31 cellular contexts compared by ENCODE assay signal in genomic region chr4:136928957-136929411, GRCh38.
"Had no signal": no experiment of that assay in that cellular context is flagged by ENCODE, and none has a peak within 500 bp of the region (broad histone marks: within the 10 kb centered on the region; RNA-seq: fewer than 3 reads in every experiment).

No MANE protein-coding gene starts in this region.

- H3K4me3 Mint-ChIP-seq: activated CD4-positive, alpha-beta memory T cell treated with anti-CD3 and anti-CD28 coated beads for 36 hours; activated CD4-positive, alpha-beta T cell treated with anti-CD3 and anti-CD28 coated beads for 36 hours; activated CD4-positive, alpha-beta T cell treated with anti-CD3 and anti-CD28 coated beads, Interleukin-2, amount 10 ng/mL, durations not matched to agents 24 days and 14 days; activated CD8-positive, alpha-beta memory T cell treated with anti-CD3 and anti-CD28 coated beads, Interleukin-2, amount 10 ng/mL, durations not matched to agents 7 days and 5 days; activated CD8-positive, alpha-beta T cell treated with anti-CD3 and anti-CD28 coated beads, Interleukin-2, amount 10 ng/mL, durations not matched to agents 7 days and 5 days; activated naive CD4-positive, alpha-beta T cell treated with anti-CD3 and anti-CD28 coated beads for 36 hours; activated naive CD4-positive, alpha-beta T cell treated with anti-CD3 and anti-CD28 coated beads, Interleukin-2, amount 50 U/mL, for 24 hours; activated naive CD8-positive, alpha-beta T cell treated with anti-CD3 and anti-CD28 coated beads for 36 hours; activated naive CD8-positive, alpha-beta T cell treated with anti-CD3 and anti-CD28 coated beads, Interleukin-2, amount 50 U/mL, for 24 hours; activated T-helper 1 cell treated with anti-CD3 and anti-CD28 coated beads, Interleukin-12 subunit alpha, Interleukin-12 subunit beta, Interleukin-2, Interleukin-4 antibody, amounts not matched to agents 30 ng/mL and 10 ng/mL and 1 ng/mL, durations not matched to agents 14 hours and 24 hours and 36 hours; brain; central memory CD8-positive, alpha-beta T cell; dendritic cell treated with granulocyte-macrophage colony-stimulating factor and Interleukin-4, amounts not matched to agents 40 ng/mL and 50 ng/mL, for 4 days; endodermal cell had no signal

- DNase-seq: activated CD4-positive, alpha-beta memory T cell treated with anti-CD3 and anti-CD28 coated beads for 36 hours; activated CD4-positive, alpha-beta T cell treated with anti-CD3 and anti-CD28 coated beads for 36 hours; activated CD4-positive, alpha-beta T cell treated with anti-CD3 and anti-CD28 coated beads, Interleukin-2, amount 10 ng/mL, durations not matched to agents 24 days and 14 days; activated CD4-positive, CD25-positive, alpha-beta regulatory T cell; activated CD4-positive, CD25-positive, alpha-beta regulatory T cell treated with anti-CD3 and anti-CD28 coated beads, Interleukin-2, amount 50 U/mL, for 72 hours; activated CD8-positive, alpha-beta memory T cell treated with anti-CD3 and anti-CD28 coated beads, Interleukin-2, amount 10 ng/mL, durations not matched to agents 7 days and 5 days; activated CD8-positive, alpha-beta memory T cell treated with anti-CD3 and anti-CD28 coated beads, Interleukin-2, amount 50 U/mL, for 4 hours; activated CD8-positive, alpha-beta T cell treated with anti-CD3 and anti-CD28 coated beads, Interleukin-2, amount 10 ng/mL, durations not matched to agents 7 days and 5 days; activated effector memory CD4-positive, alpha-beta T cell treated with anti-CD3 and anti-CD28 coated beads, Interleukin-2, amount 50 U/mL, for 16 hours; activated naive CD4-positive, alpha-beta T cell treated with anti-CD3 and anti-CD28 coated beads for 36 hours; activated naive CD8-positive, alpha-beta T cell treated with anti-CD3 and anti-CD28 coated beads for 36 hours; activated naive CD8-positive, alpha-beta T cell treated with anti-CD3 and anti-CD28 coated beads, Interleukin-2, amount 50 U/mL, for 24 hours; activated T-cell treated with anti-CD3 and anti-CD28 coated beads, Interleukin-2, amount 50 U/mL, for 1 hour; activated T-cell treated with anti-CD3 and anti-CD28 coated beads, Interleukin-2, amount 50 U/mL, for 48 hours; adrenal gland; amygdala; dorsolateral prefrontal cortex; effector memory CD4-positive, alpha-beta T cell; endodermal cell; foreskin keratinocyte; gastrocnemius medialis; T-helper 2 cell had no signal

- H3K36me3 ChIP-seq: adrenal gland, ascending aorta, gastrocnemius medialis had no signal

- H3K4me1 ChIP-seq: adrenal gland, ascending aorta, gastrocnemius medialis had no signal

- H3K36me3 Mint-ChIP-seq: activated CD4-positive, alpha-beta memory T cell treated with anti-CD3 and anti-CD28 coated beads for 36 hours; activated CD8-positive, alpha-beta memory T cell treated with anti-CD3 and anti-CD28 coated beads, Interleukin-2, amount 10 ng/mL, durations not matched to agents 7 days and 5 days; activated naive CD4-positive, alpha-beta T cell treated with anti-CD3 and anti-CD28 coated beads, Interleukin-2, amount 50 U/mL, for 24 hours; activated naive CD8-positive, alpha-beta T cell treated with anti-CD3 and anti-CD28 coated beads for 36 hours; brain had no signal

- ATAC-seq: activated CD4-positive, alpha-beta T cell treated with anti-CD3 and anti-CD28 coated beads for 36 hours; activated CD8-positive, alpha-beta memory T cell treated with anti-CD3 and anti-CD28 coated beads, Interleukin-2, amount 10 ng/mL, durations not matched to agents 7 days and 5 days; activated CD8-positive, alpha-beta T cell treated with anti-CD3 and anti-CD28 coated beads, Interleukin-2, amount 10 ng/mL, durations not matched to agents 7 days and 5 days; activated naive CD8-positive, alpha-beta T cell treated with anti-CD3 and anti-CD28 coated beads, Interleukin-2, amount 50 U/mL, for 24 hours; esophagus mucosa; foreskin keratinocyte; gastrocnemius medialis had no signal

- H3K4me1 Mint-ChIP-seq: activated CD4-positive, alpha-beta T cell treated with anti-CD3 and anti-CD28 coated beads for 36 hours; activated CD4-positive, alpha-beta T cell treated with anti-CD3 and anti-CD28 coated beads, Interleukin-2, amount 10 ng/mL, durations not matched to agents 24 days and 14 days; activated CD8-positive, alpha-beta memory T cell treated with anti-CD3 and anti-CD28 coated beads, Interleukin-2, amount 10 ng/mL, durations not matched to agents 7 days and 5 days; activated naive CD4-positive, alpha-beta T cell treated with anti-CD3 and anti-CD28 coated beads, Interleukin-2, amount 50 U/mL, for 24 hours; activated naive CD8-positive, alpha-beta T cell treated with anti-CD3 and anti-CD28 coated beads for 36 hours; activated naive CD8-positive, alpha-beta T cell treated with anti-CD3 and anti-CD28 coated beads, Interleukin-2, amount 50 U/mL, for 24 hours; brain; central memory CD8-positive, alpha-beta T cell; endodermal cell had no signal

- H3K9me3 ChIP-seq: adrenal gland, ascending aorta, gastrocnemius medialis had no signal

- H3K27me3 ChIP-seq: adrenal gland, ascending aorta, dorsolateral prefrontal cortex, foreskin keratinocyte, gastrocnemius medialis had no signal

- H3K9me3 Mint-ChIP-seq: activated CD4-positive, alpha-beta T cell treated with anti-CD3 and anti-CD28 coated beads, Interleukin-2, amount 10 ng/mL, durations not matched to agents 24 days and 14 days had no signal

- H3K4me3 ChIP-seq: adrenal gland, ascending aorta, coronary artery, dorsolateral prefrontal cortex, gastrocnemius medialis had no signal

- H3K27me3 Mint-ChIP-seq: activated CD4-positive, alpha-beta memory T cell treated with anti-CD3 and anti-CD28 coated beads for 36 hours; activated CD4-positive, alpha-beta T cell treated with anti-CD3 and anti-CD28 coated beads for 36 hours; activated CD4-positive, alpha-beta T cell treated with anti-CD3 and anti-CD28 coated beads, Interleukin-2, amount 10 ng/mL, durations not matched to agents 24 days and 14 days; activated CD8-positive, alpha-beta memory T cell treated with anti-CD3 and anti-CD28 coated beads, Interleukin-2, amount 10 ng/mL, durations not matched to agents 7 days and 5 days; activated naive CD4-positive, alpha-beta T cell treated with anti-CD3 and anti-CD28 coated beads, Interleukin-2, amount 50 U/mL, for 24 hours; activated naive CD8-positive, alpha-beta T cell treated with anti-CD3 and anti-CD28 coated beads for 36 hours; activated naive CD8-positive, alpha-beta T cell treated with anti-CD3 and anti-CD28 coated beads, Interleukin-2, amount 50 U/mL, for 24 hours; central memory CD8-positive, alpha-beta T cell; dendritic cell treated with granulocyte-macrophage colony-stimulating factor and Interleukin-4, amounts not matched to agents 40 ng/mL and 50 ng/mL, for 4 days had no signal

- H3K27ac Mint-ChIP-seq: activated CD4-positive, alpha-beta memory T cell treated with anti-CD3 and anti-CD28 coated beads for 36 hours; activated CD4-positive, alpha-beta T cell treated with anti-CD3 and anti-CD28 coated beads for 36 hours; activated CD4-positive, alpha-beta T cell treated with anti-CD3 and anti-CD28 coated beads, Interleukin-2, amount 10 ng/mL, durations not matched to agents 24 days and 14 days; activated CD8-positive, alpha-beta memory T cell treated with anti-CD3 and anti-CD28 coated beads, Interleukin-2, amount 10 ng/mL, durations not matched to agents 7 days and 5 days; activated CD8-positive, alpha-beta T cell treated with anti-CD3 and anti-CD28 coated beads, Interleukin-2, amount 10 ng/mL, durations not matched to agents 7 days and 5 days; activated naive CD4-positive, alpha-beta T cell treated with anti-CD3 and anti-CD28 coated beads for 36 hours; activated naive CD4-positive, alpha-beta T cell treated with anti-CD3 and anti-CD28 coated beads, Interleukin-2, amount 50 U/mL, for 24 hours; activated naive CD8-positive, alpha-beta T cell treated with anti-CD3 and anti-CD28 coated beads for 36 hours; activated naive CD8-positive, alpha-beta T cell treated with anti-CD3 and anti-CD28 coated beads, Interleukin-2, amount 50 U/mL, for 24 hours; activated T-helper 1 cell treated with anti-CD3 and anti-CD28 coated beads, Interleukin-12 subunit alpha, Interleukin-12 subunit beta, Interleukin-2, Interleukin-4 antibody, amounts not matched to agents 30 ng/mL and 10 ng/mL and 1 ng/mL, durations not matched to agents 14 hours and 24 hours and 36 hours; activated T-helper 2 cell treated with anti-CD3 and anti-CD28 coated beads, Interferon-gamma antibody, Interleukin-2, Interleukin-4, amounts not matched to agents 10 μg/mL and 5 μg/mL and 100 μg/mL, durations not matched to agents 14 hours and 24 hours and 36 hours; brain; dendritic cell treated with granulocyte-macrophage colony-stimulating factor and Interleukin-4, amounts not matched to agents 40 ng/mL and 50 ng/mL, for 4 days; endodermal cell had no signal

- H3K27ac ChIP-seq: adrenal gland, ascending aorta, coronary artery, dorsolateral prefrontal cortex, foreskin keratinocyte, gastrocnemius medialis had no signal
